1 cellular context compared by ENCODE assay signal in the genomic region with DNA sequence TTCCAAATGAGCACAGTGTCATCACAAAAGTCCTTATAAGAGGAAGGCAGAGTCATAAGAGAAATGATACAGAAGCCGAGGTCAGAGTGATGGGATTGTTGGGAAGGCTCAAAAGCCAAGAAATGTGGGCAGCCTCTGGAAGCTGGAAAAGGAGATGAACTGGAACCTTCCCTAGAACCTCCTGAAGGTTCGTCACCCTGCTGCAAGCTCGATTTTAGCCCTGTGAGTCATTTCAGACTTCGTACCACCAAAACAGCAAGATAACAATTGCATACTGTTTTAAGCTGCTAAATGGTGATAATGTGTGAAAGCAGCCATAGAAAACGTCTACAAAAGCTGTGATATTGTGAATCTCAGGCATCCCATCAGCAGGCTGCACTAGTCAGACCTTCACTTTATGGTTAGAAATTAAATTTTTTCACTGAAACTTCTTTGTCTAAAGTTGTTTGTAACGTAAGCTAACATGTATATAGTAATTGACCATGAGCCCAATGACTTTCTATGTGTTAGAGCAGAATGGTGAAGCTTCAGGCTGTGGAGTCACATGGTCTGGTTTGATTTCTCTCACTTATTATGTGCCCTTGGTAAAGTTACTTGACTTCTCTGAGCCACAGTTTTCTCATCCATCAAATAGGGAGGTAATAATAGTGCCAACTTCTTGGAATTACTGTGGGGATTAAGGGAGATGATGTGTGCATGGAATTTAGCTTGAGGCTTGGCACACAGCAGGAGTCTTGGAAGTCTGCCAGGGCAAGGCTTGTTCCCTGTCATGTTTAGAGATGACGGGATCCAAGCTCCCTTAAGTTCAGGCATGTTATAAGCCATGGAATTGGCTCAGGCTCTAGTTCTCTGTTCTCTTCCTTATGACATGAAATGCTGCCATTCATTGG.
TF ChIP-seq lines count a peak whose summit lies in the region.

No MANE protein-coding gene starts in this region.

TF ChIP-seq in A549, 52 proteins besides CTCF, POLR2A, EP300 and RAD21 (continued from another document):
- TF ChIP-seq, protein P1, sequence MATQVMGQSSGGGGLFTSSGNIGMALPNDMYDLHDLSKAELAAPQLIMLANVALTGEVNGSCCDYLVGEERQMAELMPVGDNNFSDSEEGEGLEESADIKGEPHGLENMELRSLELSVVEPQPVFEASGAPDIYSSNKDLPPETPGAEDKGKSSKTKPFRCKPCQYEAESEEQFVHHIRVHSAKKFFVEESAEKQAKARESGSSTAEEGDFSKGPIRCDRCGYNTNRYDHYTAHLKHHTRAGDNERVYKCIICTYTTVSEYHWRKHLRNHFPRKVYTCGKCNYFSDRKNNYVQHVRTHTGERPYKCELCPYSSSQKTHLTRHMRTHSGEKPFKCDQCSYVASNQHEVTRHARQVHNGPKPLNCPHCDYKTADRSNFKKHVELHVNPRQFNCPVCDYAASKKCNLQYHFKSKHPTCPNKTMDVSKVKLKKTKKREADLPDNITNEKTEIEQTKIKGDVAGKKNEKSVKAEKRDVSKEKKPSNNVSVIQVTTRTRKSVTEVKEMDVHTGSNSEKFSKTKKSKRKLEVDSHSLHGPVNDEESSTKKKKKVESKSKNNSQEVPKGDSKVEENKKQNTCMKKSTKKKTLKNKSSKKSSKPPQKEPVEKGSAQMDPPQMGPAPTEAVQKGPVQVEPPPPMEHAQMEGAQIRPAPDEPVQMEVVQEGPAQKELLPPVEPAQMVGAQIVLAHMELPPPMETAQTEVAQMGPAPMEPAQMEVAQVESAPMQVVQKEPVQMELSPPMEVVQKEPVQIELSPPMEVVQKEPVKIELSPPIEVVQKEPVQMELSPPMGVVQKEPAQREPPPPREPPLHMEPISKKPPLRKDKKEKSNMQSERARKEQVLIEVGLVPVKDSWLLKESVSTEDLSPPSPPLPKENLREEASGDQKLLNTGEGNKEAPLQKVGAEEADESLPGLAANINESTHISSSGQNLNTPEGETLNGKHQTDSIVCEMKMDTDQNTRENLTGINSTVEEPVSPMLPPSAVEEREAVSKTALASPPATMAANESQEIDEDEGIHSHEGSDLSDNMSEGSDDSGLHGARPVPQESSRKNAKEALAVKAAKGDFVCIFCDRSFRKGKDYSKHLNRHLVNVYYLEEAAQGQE (IDR thresholded peaks at IDR 0.05) = no peak
- TF ChIP-seq, protein P2, sequence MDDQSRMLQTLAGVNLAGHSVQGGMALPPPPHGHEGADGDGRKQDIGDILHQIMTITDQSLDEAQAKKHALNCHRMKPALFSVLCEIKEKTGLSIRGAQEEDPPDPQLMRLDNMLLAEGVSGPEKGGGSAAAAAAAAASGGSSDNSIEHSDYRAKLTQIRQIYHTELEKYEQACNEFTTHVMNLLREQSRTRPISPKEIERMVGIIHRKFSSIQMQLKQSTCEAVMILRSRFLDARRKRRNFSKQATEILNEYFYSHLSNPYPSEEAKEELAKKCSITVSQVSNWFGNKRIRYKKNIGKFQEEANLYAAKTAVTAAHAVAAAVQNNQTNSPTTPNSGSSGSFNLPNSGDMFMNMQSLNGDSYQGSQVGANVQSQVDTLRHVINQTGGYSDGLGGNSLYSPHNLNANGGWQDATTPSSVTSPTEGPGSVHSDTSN (IDR thresholded peaks at IDR 0.05) = no peak
- no peak for TF ChIP-seq JUNB (IDR thresholded peaks at IDR 0.05)
- no peak for TF ChIP-seq MAFK (IDR thresholded peaks at IDR 0.05; ENCODE audit: partially characterized antibody)
- TF ChIP-seq, protein P3, sequence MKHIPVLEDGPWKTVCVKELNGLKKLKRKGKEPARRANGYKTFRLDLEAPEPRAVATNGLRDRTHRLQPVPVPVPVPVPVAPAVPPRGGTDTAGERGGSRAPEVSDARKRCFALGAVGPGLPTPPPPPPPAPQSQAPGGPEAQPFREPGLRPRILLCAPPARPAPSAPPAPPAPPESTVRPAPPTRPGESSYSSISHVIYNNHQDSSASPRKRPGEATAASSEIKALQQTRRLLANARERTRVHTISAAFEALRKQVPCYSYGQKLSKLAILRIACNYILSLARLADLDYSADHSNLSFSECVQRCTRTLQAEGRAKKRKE (CRISPR knock-in tag; IDR thresholded peaks at IDR 0.05; ENCODE audit: low read depth) = no peak
- TF ChIP-seq, protein P4, sequence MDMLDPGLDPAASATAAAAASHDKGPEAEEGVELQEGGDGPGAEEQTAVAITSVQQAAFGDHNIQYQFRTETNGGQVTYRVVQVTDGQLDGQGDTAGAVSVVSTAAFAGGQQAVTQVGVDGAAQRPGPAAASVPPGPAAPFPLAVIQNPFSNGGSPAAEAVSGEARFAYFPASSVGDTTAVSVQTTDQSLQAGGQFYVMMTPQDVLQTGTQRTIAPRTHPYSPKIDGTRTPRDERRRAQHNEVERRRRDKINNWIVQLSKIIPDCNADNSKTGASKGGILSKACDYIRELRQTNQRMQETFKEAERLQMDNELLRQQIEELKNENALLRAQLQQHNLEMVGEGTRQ (IDR thresholded peaks at IDR 0.05) = no peak
- TF ChIP-seq KDM1A (IDR thresholded peaks at IDR 0.05; ENCODE audit: low read depth) = no peak
- TF ChIP-seq, protein P5, sequence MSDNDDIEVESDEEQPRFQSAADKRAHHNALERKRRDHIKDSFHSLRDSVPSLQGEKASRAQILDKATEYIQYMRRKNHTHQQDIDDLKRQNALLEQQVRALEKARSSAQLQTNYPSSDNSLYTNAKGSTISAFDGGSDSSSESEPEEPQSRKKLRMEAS (IDR thresholded peaks at IDR 0.05) = no peak
